In genomic region chr7:36794689-36795088, GRCh38 we compare ENCODE assay signal across 1 cellular context.
TF ChIP-seq lines count a peak whose summit lies in the region.

No MANE protein-coding gene starts in this region.

TF ChIP-seq in WTC11, 78 proteins besides CTCF, POLR2A, EP300 and RAD21 (continued from another document):
- no peak for TF ChIP-seq MAX (CRISPR knock-in tag; IDR thresholded peaks at IDR 0.05)
- no peak for TF ChIP-seq TCF7 (CRISPR knock-in tag; IDR thresholded peaks at IDR 0.05; ENCODE audit: low read depth)
